1 cellular context compared by ENCODE assay signal in the genomic region with DNA sequence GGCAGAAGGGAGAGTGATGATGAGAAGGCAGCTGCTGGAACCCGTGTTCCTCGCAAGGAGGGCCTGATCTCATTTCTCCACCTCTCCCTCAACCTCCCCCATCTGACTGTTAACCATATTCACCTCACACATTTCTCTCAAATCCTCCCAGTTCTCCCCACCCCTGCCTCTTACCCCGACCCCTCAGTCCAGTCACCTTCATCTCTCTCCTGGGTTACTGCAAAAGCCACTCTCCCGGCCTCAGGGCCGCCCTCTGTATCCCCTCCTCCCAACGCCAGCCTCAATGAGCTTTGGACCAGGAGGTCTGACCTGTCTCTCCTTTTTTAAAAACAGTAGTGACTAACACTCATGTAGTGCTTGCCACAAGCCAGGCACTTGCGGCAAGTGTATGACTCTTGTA.
TF ChIP-seq lines count a peak whose summit lies in the region.

No MANE protein-coding gene starts in this region.

TF ChIP-seq in WTC11, 78 proteins besides CTCF, POLR2A, EP300 and RAD21 (continued from another document):
- TF ChIP-seq, protein P1, sequence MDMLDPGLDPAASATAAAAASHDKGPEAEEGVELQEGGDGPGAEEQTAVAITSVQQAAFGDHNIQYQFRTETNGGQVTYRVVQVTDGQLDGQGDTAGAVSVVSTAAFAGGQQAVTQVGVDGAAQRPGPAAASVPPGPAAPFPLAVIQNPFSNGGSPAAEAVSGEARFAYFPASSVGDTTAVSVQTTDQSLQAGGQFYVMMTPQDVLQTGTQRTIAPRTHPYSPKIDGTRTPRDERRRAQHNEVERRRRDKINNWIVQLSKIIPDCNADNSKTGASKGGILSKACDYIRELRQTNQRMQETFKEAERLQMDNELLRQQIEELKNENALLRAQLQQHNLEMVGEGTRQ (CRISPR knock-in tag; IDR thresholded peaks at IDR 0.05): no peak
- TF ChIP-seq ZNF121 (CRISPR knock-in tag; IDR thresholded peaks at IDR 0.05): no peak
- TF ChIP-seq FOXP1 (CRISPR knock-in tag; IDR thresholded peaks at IDR 0.05; ENCODE audit: borderline replicate concordance): no peak
- no peak for TF ChIP-seq TEAD1 (CRISPR knock-in tag; IDR thresholded peaks at IDR 0.05)
- no peak for TF ChIP-seq SP1 (CRISPR knock-in tag; conservative IDR thresholded peaks at IDR 0.05)
- no peak for TF ChIP-seq ETV6 (CRISPR knock-in tag; IDR thresholded peaks at IDR 0.05)
- TF ChIP-seq, protein P2, sequence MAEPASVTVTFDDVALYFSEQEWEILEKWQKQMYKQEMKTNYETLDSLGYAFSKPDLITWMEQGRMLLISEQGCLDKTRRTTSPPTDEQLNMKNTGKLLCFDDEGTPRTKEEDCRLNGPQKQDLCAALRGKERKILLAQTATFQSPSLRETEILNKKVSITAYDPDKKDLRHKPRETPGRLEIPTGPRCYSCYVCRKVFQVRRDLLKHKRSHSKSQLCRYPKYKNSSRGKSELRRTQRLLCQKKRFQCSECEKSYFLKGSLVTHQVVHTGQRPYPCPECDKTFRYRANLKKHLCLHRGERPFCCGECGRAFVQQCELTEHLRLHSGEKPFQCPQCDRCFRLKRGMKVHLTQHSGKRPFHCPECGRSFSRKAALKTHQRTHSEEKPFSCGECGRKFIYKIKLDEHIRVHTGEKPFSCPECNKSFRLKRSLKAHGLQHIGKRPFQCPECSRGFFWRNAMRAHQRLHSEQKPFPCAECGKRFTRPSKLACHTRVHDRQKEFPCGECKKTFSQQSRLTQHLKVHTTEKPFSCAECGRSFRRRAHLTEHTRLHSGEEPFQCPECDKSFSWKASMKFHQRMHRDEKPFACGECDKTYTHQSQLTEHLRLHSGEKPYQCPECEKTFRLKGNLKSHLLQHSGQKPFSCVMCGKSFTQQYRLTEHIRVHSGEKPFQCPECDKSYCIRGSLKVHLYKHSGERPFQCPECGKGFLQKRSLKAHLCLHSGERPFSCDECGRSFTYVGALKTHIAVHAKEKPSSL (CRISPR knock-in tag; conservative IDR thresholded peaks at IDR 0.05): no peak
- no peak for TF ChIP-seq IRF2 (CRISPR knock-in tag; IDR thresholded peaks at IDR 0.05; ENCODE audit: borderline replicate concordance, low read depth)
- TF ChIP-seq RORB (CRISPR knock-in tag; IDR thresholded peaks at IDR 0.05): no peak
